8 cellular contexts compared by ENCODE assay signal in the genomic region with DNA sequence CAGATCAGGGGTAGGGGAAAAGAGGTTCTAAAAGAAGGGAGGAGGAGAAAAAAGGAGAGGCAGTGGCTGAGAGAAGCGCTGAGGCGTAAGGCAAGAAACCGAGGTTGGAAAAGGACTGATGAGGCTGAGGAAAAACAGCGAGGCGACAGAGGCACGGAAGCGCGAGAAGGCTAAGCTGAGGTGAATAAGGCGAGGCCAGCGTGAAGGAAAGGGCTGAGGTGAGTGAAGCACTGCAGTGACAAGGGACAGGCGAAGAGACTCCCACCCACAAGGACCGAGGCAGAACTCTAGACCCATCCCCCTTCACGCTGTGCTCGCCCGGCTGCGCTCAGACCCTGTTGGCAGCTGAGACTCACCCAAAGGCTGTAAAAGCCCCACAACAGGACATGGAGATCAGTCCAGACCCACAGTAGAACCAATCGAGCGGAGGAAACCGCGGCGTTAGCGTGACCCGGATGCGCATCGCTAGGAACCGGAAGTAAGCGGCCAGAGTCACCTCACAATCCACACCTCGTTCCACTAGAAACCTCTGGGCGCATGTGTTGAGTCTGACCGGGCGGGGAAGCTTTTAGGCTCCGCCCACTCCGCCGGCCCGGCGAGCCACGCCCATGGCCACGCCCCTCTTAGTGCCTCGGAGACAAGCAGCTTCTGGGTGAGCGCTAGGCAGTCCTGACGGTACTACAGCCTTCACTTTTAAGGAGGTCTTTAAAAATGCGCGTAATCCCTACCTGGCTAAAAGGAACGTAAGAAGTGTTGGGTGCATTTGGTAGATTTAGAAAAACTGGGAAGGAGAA. TPM values are rescaled to one million over a fixed set of nuclear protein-coding genes. Genes with fewer than 3 reads are reported as not detected.
A peak's percentile ranks its signal among the peaks of the same experiment; 100 is the strongest.
DNase-seq lines count a peak whose midpoint lies in the region; ATAC-seq and TF ChIP-seq lines count a peak whose summit lies in the region.

A gene with protein sequence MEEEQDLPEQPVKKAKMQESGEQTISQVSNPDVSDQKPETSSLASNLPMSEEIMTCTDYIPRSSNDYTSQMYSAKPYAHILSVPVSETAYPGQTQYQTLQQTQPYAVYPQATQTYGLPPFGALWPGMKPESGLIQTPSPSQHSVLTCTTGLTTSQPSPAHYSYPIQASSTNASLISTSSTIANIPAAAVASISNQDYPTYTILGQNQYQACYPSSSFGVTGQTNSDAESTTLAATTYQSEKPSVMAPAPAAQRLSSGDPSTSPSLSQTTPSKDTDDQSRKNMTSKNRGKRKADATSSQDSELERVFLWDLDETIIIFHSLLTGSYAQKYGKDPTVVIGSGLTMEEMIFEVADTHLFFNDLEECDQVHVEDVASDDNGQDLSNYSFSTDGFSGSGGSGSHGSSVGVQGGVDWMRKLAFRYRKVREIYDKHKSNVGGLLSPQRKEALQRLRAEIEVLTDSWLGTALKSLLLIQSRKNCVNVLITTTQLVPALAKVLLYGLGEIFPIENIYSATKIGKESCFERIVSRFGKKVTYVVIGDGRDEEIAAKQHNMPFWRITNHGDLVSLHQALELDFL (minus strand): TSS at position 443 of the 794 bp plus-strand sequence. CDS start 30,584 bp downstream, outside the sequence.

- H3K27ac ChIP-seq in Karpas-422 (ENCODE audit: low read length) (peak within 1 kb of the TSS; percentile 86), esophagus squamous epithelium (peak within 1 kb of the TSS; percentile 85 to 92 (median 91))

- no peaks in the 10 kb centered on the region for H3K9me3 ChIP-seq in Karpas-422 (ENCODE audit: low read length)
- no peaks in the 10 kb centered on the region for H3K9me3 ChIP-seq in esophagus squamous epithelium

- H4K20me1 ChIP-seq in Karpas-422 (ENCODE audit: insufficient read depth, low read depth, low read length): peaks cover 6% of the 10 kb centered on the region; the same call in 1 of the 2 replicates

- H3K79me2 ChIP-seq in Karpas-422 (ENCODE audit: low read length): peaks cover 48% of the 10 kb centered on the region

- WGBS in esophagus squamous epithelium, 2 donors: 0 to 2% methylated on average over 22 to 33 of the region's 44 CpGs

- DNase-seq in DMS79 treated with DMSO at 0.1 percent for 48 hours (lab: John Stamatoyannopoulos, UW) (peak; percentile 99), Karpas-422 (peak; percentile 99), RKO (ENCODE audit: low spot score) (peak; percentile 98), activated T-helper 1 cell treated with Interleukin-2 at 50 U/mL for 16 hours (ENCODE audit: low read depth) (peak; percentile 99), esophagus squamous epithelium (lab: John Stamatoyannopoulos, UW) (peak; percentile 90), myocyte (ENCODE audit: low read depth) (peak; percentile 98)
- peak; percentile 96 to 100 for DNase-seq in stimulated activated CD8-positive, alpha-beta memory T cell treated with anti-CD3 and anti-CD28 coated beads, Interleukin-7, amount 100 ng/mL, for 48 hours (ENCODE audit: extremely low read depth in 1 of 2, low read depth in 1 of 2)

- peak within 1 kb of the TSS; percentile 78 for H3K4me3 ChIP-seq in Karpas-422 (ENCODE audit: low read length)
- peak within 1 kb of the TSS; percentile 65 to 83 (median 76) for H3K4me3 ChIP-seq in esophagus squamous epithelium

- H2AFZ ChIP-seq in Karpas-422 (ENCODE audit: low read length): no peak within 1 kb of the TSS

- TF ChIP-seq CTCF in esophagus squamous epithelium (IDR thresholded peaks at IDR 0.05): peak in 1 of 6 experiments; percentile 37

- H3K4me2 ChIP-seq in Karpas-422 (ENCODE audit: low read depth, low read length, poor library complexity, severe bottlenecking): peak within 1 kb of the TSS; percentile 99

- no peaks in the 10 kb centered on the region for H3K27me3 ChIP-seq in Karpas-422 (ENCODE audit: low read length)
- H3K27me3 ChIP-seq in esophagus squamous epithelium: no peaks in the 10 kb centered on the region

- H3K36me3 ChIP-seq in Karpas-422 (ENCODE audit: insufficient read depth, low read length) (no peaks in the 10 kb centered on the region), esophagus squamous epithelium (no peaks in the 10 kb centered on the region)

- peak within 1 kb of the TSS; percentile 90 for H3K9ac ChIP-seq in Karpas-422 (ENCODE audit: low read length)

- peak; percentile 90 for ATAC-seq in GM21825 (IDR thresholded peaks at IDR 0.05; ENCODE audit: unreplicated experiment)

- no peaks in the 10 kb centered on the region for H3K9me2 ChIP-seq in Karpas-422 (replicated peaks; ENCODE audit: insufficient read depth, low read length)

- H3K4me1 ChIP-seq in Karpas-422 (ENCODE audit: low read length) (peaks cover 66% of the 10 kb centered on the region), esophagus squamous epithelium (peaks cover 8 to 42% (median 14%) of the 10 kb centered on the region in 3 donors)

- intact Hi-C loops in esophagus squamous epithelium (cut with DNase I): no loop called here

- peak in 1 of 4 donors; percentile 63 for TF ChIP-seq POLR2A in esophagus squamous epithelium (IDR thresholded peaks at IDR 0.05)

RNA-seq across cellular contexts. Expression of the gene that starts here (rescaled TPM):
- 17.0 and 28.3 TPM in 2 replicates for total RNA-seq in Karpas-422 (2014; rRNA removed; shearing (Covaris generic); ENCODE audit: low replicate concordance)
- total RNA-seq in esophagus squamous epithelium: 10 to 100 TPM; 13.8 to 21.9 (median 15.8) TPM
- total RNA-seq in myocyte: 19.6 and 22.0 TPM in 2 replicates
- 9.7 TPM for polyA plus RNA-seq in myocyte (2012)

Comparison
In these comparisons a context has a peak if more than half of its experiments do, and no peak if none do; other contexts are left out.
1. Peak in every context shown above with its lines: DNase-seq, ATAC-seq, H3K4me3 ChIP-seq and H3K27ac ChIP-seq.